9 cellular contexts compared by ENCODE assay signal in the genomic region with DNA sequence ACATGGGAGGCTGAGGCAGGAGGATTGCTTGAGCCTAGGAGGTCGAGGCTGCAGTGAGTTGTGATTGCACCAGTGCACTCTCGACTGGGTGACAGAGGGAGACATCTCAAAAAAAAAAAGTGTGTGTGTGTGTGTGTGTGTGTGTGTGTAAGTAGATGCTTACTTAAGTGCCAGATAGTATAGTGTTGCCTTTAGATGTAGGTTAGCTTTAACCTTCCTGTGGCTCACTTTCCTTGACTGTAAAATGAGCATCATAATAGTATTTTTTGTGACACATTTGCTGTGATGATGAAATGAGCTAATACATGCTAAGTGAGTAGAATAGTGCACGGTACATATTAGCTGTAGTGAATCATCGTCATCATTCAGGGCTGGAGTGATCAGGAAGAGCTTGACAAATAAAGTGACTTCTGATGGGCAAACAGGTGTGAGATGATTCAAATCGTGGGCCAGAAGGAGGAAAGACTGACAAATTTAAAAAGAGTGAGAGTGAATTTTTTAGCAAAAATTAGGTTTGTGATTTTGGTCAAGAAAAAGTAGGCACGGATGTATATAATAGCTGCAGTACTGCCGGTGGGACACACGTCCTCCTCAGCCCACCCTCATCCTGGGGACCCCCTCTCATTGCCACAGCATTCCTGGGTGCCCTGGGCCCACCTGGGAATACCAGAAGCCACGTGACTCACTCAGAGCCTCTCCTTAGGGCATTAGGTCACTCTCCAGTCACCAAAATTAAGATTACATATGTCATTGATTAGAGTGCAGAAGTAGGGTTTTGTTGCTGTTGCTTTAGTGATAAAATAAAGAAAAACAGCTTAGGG. TPM values are rescaled to one million over a fixed set of nuclear protein-coding genes. Genes with fewer than 3 reads are reported as not detected.
DNase-seq lines count a peak whose midpoint lies in the region; ATAC-seq and TF ChIP-seq lines count a peak whose summit lies in the region.
"Had no signal": no experiment of that assay in that cellular context is flagged by ENCODE, and none has a peak within 500 bp of the region (broad histone marks: within the 10 kb centered on the region; RNA-seq: fewer than 3 reads in every experiment).

No MANE protein-coding gene starts in this region.

- peak; percentile 21 for DNase-seq in NCI-H2029 (lab: John Stamatoyannopoulos, UW)
- DNase-seq in NCI-H2029 treated with DMSO at 0.1 percent for 48 hours (lab: John Stamatoyannopoulos, UW) = no peak
- no peak for DNase-seq in MM.1S
- DNase-seq in activated naive CD8-positive, alpha-beta T cell treated with anti-CD3 and anti-CD28 coated beads for 36 hours = no peak
- no peak for DNase-seq in gastrocnemius medialis
- no peak for DNase-seq in GM19240 (ENCODE audit: insufficient read length, low spot score)
- DNase-seq in left ventricle myocardium superior = no peak
- DNase-seq in COLO829 (ENCODE audit: low spot score) = no peak
- DNase-seq: GDM1 had no signal

- no peak for TF ChIP-seq POLR2A in gastrocnemius medialis (IDR thresholded peaks at IDR 0.05)

- peaks cover 62% of the 10 kb centered on the region for H3K4me1 ChIP-seq in MM.1S (ENCODE audit: low read length)
- peaks cover 14 to 35% of the 10 kb centered on the region in 2 donors for H3K4me1 ChIP-seq in gastrocnemius medialis

- H3K4me3 Mint-ChIP-seq in activated naive CD8-positive, alpha-beta T cell treated with anti-CD3 and anti-CD28 coated beads for 36 hours = peak overlapping the region; percentile 85

- H3K27ac Mint-ChIP-seq in activated naive CD8-positive, alpha-beta T cell treated with anti-CD3 and anti-CD28 coated beads for 36 hours = peak overlapping the region; percentile 99

- H3K27ac ChIP-seq in MM.1S (ENCODE audit: low read length) (peak overlapping the region; percentile 58; the same call in 1 of the 2 replicates), gastrocnemius medialis (peak overlapping the region; percentile 60 to 85 (median 77))

- H3F3A ChIP-seq in MM.1S (ENCODE audit: insufficient read depth, low read length) = peaks cover 49% of the 10 kb centered on the region

- H3K9me2 ChIP-seq in MM.1S (replicated peaks; ENCODE audit: insufficient read depth, low read length) = no peaks in the 10 kb centered on the region

- H3K9me3 Mint-ChIP-seq in activated naive CD8-positive, alpha-beta T cell treated with anti-CD3 and anti-CD28 coated beads for 36 hours = peaks cover 4% of the 10 kb centered on the region

- H3K36me3 Mint-ChIP-seq in activated naive CD8-positive, alpha-beta T cell treated with anti-CD3 and anti-CD28 coated beads for 36 hours = peaks cover 84% of the 10 kb centered on the region

- intact Hi-C loops in gastrocnemius medialis (cut with DNase I; ENCODE audit: low total_unique reads) (loop anchor here (2.0 kb wide), 1 partner anchor 22 kb away; no protein-coding TSS in a partner anchor), left ventricle myocardium superior (cut with micrococcal nuclease) (loop anchor here (10.0 kb wide), 1 partner anchor 654 kb away; no protein-coding TSS in a partner anchor)

- H3K27me3 Mint-ChIP-seq in activated naive CD8-positive, alpha-beta T cell treated with anti-CD3 and anti-CD28 coated beads for 36 hours = no peaks in the 10 kb centered on the region

- no peak for TF ChIP-seq CTCF in MM.1S (IDR thresholded peaks at IDR 0.05; ENCODE audit: low read length)
- no peak for TF ChIP-seq CTCF in gastrocnemius medialis (IDR thresholded peaks at IDR 0.05 in 4 of 5, conservative IDR thresholded peaks at IDR 0.05 in 1 of 5)

- H3K4me3 ChIP-seq in MM.1S (ENCODE audit: low read length) (no peak overlapping the region), gastrocnemius medialis (no peak overlapping the region)

- H3K4me1 Mint-ChIP-seq in activated naive CD8-positive, alpha-beta T cell treated with anti-CD3 and anti-CD28 coated beads for 36 hours = peaks cover 98% of the 10 kb centered on the region

- no peak overlapping the region for H3K4me2 ChIP-seq in MM.1S (ENCODE audit: low read depth, low read length)

- peaks cover 100% of the 10 kb centered on the region for H3K79me2 ChIP-seq in MM.1S (ENCODE audit: low read length)

- no peak for ATAC-seq in gastrocnemius medialis
- ATAC-seq in left ventricle myocardium superior = no peak

- H3K27me3 ChIP-seq in MM.1S (replicated peaks; ENCODE audit: insufficient read depth, low read length) (no peaks in the 10 kb centered on the region), gastrocnemius medialis (no peaks in the 10 kb centered on the region)

- H3K36me3 ChIP-seq in MM.1S (replicated peaks; ENCODE audit: insufficient read depth, low read length) (peaks cover 18% of the 10 kb centered on the region; the same call in 1 of the 2 replicates), gastrocnemius medialis (no peaks in the 10 kb centered on the region)

- no peaks in the 10 kb centered on the region for H3K9me3 ChIP-seq in MM.1S (replicated peaks; ENCODE audit: insufficient read depth, low read length)
- H3K9me3 ChIP-seq in gastrocnemius medialis = no peaks in the 10 kb centered on the region

- H2AFZ ChIP-seq in MM.1S (ENCODE audit: low read length) = no peak overlapping the region

- H3K9ac ChIP-seq in MM.1S (ENCODE audit: low read length) = no peak overlapping the region

- H4K20me1 ChIP-seq in MM.1S (ENCODE audit: insufficient read depth, low read length) = peaks cover 75% of the 10 kb centered on the region

- in situ Hi-C loops in gastrocnemius medialis (cut with MboI; ENCODE audit: low sequenced_read_pairs in 4 of 4) = no loop called here

RNA-seq across cellular contexts. Expression of gene EIF2D, which starts 33.9 kb away (rescaled TPM):
- 100 to 1,000 TPM; 112 to 113 TPM for total RNA-seq in activated naive CD8-positive, alpha-beta T cell treated with anti-CD3 and anti-CD28 coated beads for 36 hours
- 10 to 100 TPM; 23.7 to 61.2 (median 38.6) TPM for total RNA-seq in gastrocnemius medialis
- 26.4 TPM for total RNA-seq in left ventricle myocardium superior

RNA-seq across cellular contexts. Expression of gene DYRK3, which starts 57.0 kb away (rescaled TPM):
- total RNA-seq in activated naive CD8-positive, alpha-beta T cell treated with anti-CD3 and anti-CD28 coated beads for 36 hours = 1 to 10 TPM; 5.2 to 5.3 TPM
- total RNA-seq in gastrocnemius medialis = 1 to 10 TPM in 2 of 4 donors, under 1 TPM in 2; 0.85 to 1.8 (median 1.0) TPM
- 22.2 TPM for total RNA-seq in left ventricle myocardium superior
